In the genomic region with DNA sequence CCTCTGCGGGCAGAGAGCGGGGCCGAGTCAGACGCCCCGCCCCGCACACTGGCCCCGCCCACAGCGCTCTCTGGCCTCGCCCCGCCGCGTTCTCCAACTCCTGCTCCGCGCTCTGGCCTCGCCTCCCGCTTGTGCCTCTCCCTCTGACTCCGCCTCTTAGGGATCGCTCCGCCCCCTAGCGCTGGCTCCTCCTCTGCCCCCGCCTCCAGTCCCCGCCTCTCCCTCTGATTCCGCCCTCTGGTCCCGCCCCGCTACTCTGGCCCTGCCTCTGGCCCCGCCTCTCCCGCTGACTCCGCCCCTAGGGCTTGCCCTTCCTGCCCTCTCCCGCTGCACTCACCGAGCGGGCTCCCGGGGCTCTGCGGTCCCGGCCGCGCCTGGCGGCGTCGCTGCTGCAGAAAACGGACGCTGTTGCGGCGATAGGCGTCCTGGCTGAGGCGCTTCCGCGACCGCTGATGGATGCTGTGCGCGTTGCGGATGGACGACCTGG, we compare ENCODE assay signal across 8 cellular contexts.
DNase-seq lines count a peak whose midpoint lies in the region; ATAC-seq, FAIRE-seq and TF ChIP-seq lines count a peak whose summit lies in the region.
"Not testable (repeated sequence)": the region's sequence is repeated elsewhere in the genome, so short reads cannot be mapped to it uniquely, and the experiment has no call there.

No MANE protein-coding gene starts in this region.

- H3K9ac ChIP-seq in HCT116 (ENCODE audit: low read length) = 0 out of 2 replicates have a peak overlapping the region, but pooled peaks have one; percentile 25
- not testable (repeated sequence) for H3K9ac ChIP-seq in K562 (ENCODE audit: insufficient read depth in 1 of 2, low read depth in 2 of 2, low read length in 2 of 2)

- not testable (repeated sequence) for H3K9me3 ChIP-seq in HCT116 (ENCODE audit: control insufficient read depth in 1 of 2, insufficient read depth in 1 of 2, low read depth in 1 of 2, low read length in 2 of 2); K562 (replicated peaks; ENCODE audit: control insufficient read depth, insufficient read depth, low read depth, low read length); iPS DF 6.9 (ENCODE audit: control insufficient read depth, insufficient read depth, low read length); sigmoid colon

- not testable (repeated sequence) for H4K20me1 ChIP-seq in HCT116 (ENCODE audit: insufficient read depth); K562 (replicated peaks; ENCODE audit: control insufficient read depth, insufficient read depth, low read length)

- not testable (repeated sequence) for H3K4me1 Mint-ChIP-seq in stimulated activated naive CD8-positive, alpha-beta T cell treated with anti-CD3 and anti-CD28 coated beads, Interleukin-15, amount 100 ng/mL, for 72 hours

- not testable (repeated sequence) for DNase-seq in HCT116 (ENCODE audit: low read depth, low spot score); K562 (ENCODE audit: extremely low read depth in 1 of 4, low spot score in 3 of 4); iPS DF 6.9 (ENCODE audit: low read depth, low spot score)
- peak; percentile 91 to 92 for DNase-seq in activated CD4-positive, alpha-beta T cell treated with anti-CD3 and anti-CD28 coated beads, Interleukin-2, amount 50 U/mL, for 4 hours
- peak; percentile 98 for DNase-seq in sigmoid colon
- DNase-seq in stimulated activated naive CD8-positive, alpha-beta T cell treated with anti-CD3 and anti-CD28 coated beads, Interleukin-15, amount 100 ng/mL, for 72 hours = peak; percentile 94

- POLR2A ChIA-PET in HCT116 (lab: Charles Lee); K562 (lab: Yijun Ruan, JAX): not testable (repeated sequence)

- peak; percentile 62 for ATAC-seq in GM18508 (IDR thresholded peaks at IDR 0.05; ENCODE audit: insufficient read depth, unreplicated experiment)
- peak; percentile 95 for ATAC-seq in HCT116
- ATAC-seq in HG03558 (IDR thresholded peaks at IDR 0.05; ENCODE audit: extremely low read depth, unreplicated experiment) = peak; percentile 63
- ATAC-seq in K562 = peak; percentile 95
- peak; percentile 92 for ATAC-seq in stimulated activated naive CD8-positive, alpha-beta T cell treated with anti-CD3 and anti-CD28 coated beads, Interleukin-15, amount 100 ng/mL, for 72 hours

- H3K4me3 Mint-ChIP-seq in stimulated activated naive CD8-positive, alpha-beta T cell treated with anti-CD3 and anti-CD28 coated beads, Interleukin-15, amount 100 ng/mL, for 72 hours = peak overlapping the region in 1 of 2 donors; percentile 37

- intact Hi-C loops in HCT116 (cut with micrococcal nuclease); K562 (cut with micrococcal nuclease); sigmoid colon (cut with DNase I): not testable (repeated sequence)

- peak overlapping the region; percentile 56 for H3K4me2 ChIP-seq in HCT116 (ENCODE audit: low read length)
- H3K4me2 ChIP-seq in K562 (ENCODE audit: insufficient read depth, low read length) = not testable (repeated sequence)

- RAD21 ChIA-PET in HCT116 (lab: Charles Lee; ENCODE audit: low non-redundant PET in 1 of 2, low total read pairs in 2 of 2, uncharacterized antibody in 2 of 2, unreplicated experiment in 2 of 2) = not testable (repeated sequence)

- CTCF ChIA-PET in HCT116 (lab: Charles Lee); K562 (lab: Yijun Ruan, JAX; ENCODE audit: low intra/inter-chr PET ratio): not testable (repeated sequence)

- H3K9me1 ChIP-seq in K562 (ENCODE audit: control insufficient read depth, insufficient read depth, low read length) = not testable (repeated sequence)

- WGBS in K562 (ENCODE audit: insufficient coverage, low coverage, missing lambda C conversion rate) = 0% methylated on average over 8 of the region's 52 CpGs
- WGBS in iPS DF 6.9 (ENCODE audit: insufficient coverage, insufficient read length) = no CpG with 5 or more reads among the region's 52 CpGs
- 1% methylated on average over 44 to 46 of the region's 52 CpGs for WGBS in sigmoid colon, 2 donors

- H3K27me3 Mint-ChIP-seq in stimulated activated naive CD8-positive, alpha-beta T cell treated with anti-CD3 and anti-CD28 coated beads, Interleukin-15, amount 100 ng/mL, for 72 hours = not testable (repeated sequence)

- not testable (repeated sequence) for H3K9me3 Mint-ChIP-seq in stimulated activated naive CD8-positive, alpha-beta T cell treated with anti-CD3 and anti-CD28 coated beads, Interleukin-15, amount 100 ng/mL, for 72 hours

- H3K27ac ChIP-seq in HCT116 (ENCODE audit: low read depth, low read length); K562 (ENCODE audit: extremely low read depth, low read depth, low read length); iPS DF 6.9 (ENCODE audit: low read length): not testable (repeated sequence)
- H3K27ac ChIP-seq in sigmoid colon = peak overlapping the region; percentile 53 to 79 (median 68)

- TF ChIP-seq EP300 in K562 (IDR thresholded peaks at IDR 0.05; ENCODE audit: low read length); sigmoid colon (IDR thresholded peaks at IDR 0.05): not testable (repeated sequence)

- not testable (repeated sequence) for H3K4me1 ChIP-seq in HCT116 (ENCODE audit: control insufficient read depth in 1 of 2, insufficient read depth in 2 of 2, low read length in 2 of 2); iPS DF 6.9 (ENCODE audit: control insufficient read depth, insufficient read depth, low read length); sigmoid colon
- peaks cover 0 to 11% of the 10 kb centered on the region in 2 experiments; a peak in 2 of 5 replicates for H3K4me1 ChIP-seq in K562 (replicated peaks in 1 of 2; ENCODE audit: control insufficient read depth in 2 of 2, insufficient read depth in 2 of 2, low read length in 2 of 2)

- H3K27ac Mint-ChIP-seq in stimulated activated naive CD8-positive, alpha-beta T cell treated with anti-CD3 and anti-CD28 coated beads, Interleukin-15, amount 100 ng/mL, for 72 hours = not testable (repeated sequence)

- in situ Hi-C loops in K562 (cut with MboI) = not testable (repeated sequence)

- not testable (repeated sequence) for H3K9me2 ChIP-seq in HCT116 (ENCODE audit: insufficient read depth)

- H2AFZ ChIP-seq in HCT116 (ENCODE audit: low read depth, low read length, poor library complexity, severe bottlenecking); K562 (ENCODE audit: low read depth, low read length): not testable (repeated sequence)

- not testable (repeated sequence) for FAIRE-seq in K562 (lab: Jason Lieb, UNC)

- TF ChIP-seq RAD21 in HCT116 (IDR thresholded peaks at IDR 0.05; ENCODE audit: low read depth); K562 (CRISPR knock-in tag; conservative IDR thresholded peaks at IDR 0.05 in 1 of 2, IDR thresholded peaks at IDR 0.05 in 1 of 2): not testable (repeated sequence)

- not testable (repeated sequence) for H3K27me3 ChIP-seq in HCT116 (ENCODE audit: insufficient read depth, low read length); K562 (ENCODE audit: control insufficient read depth in 2 of 2, insufficient read depth in 2 of 2, low read length in 2 of 2); iPS DF 6.9 (ENCODE audit: control insufficient read depth, insufficient read depth, low read length); sigmoid colon

- H3K36me3 ChIP-seq in HCT116 (ENCODE audit: control insufficient read depth in 1 of 2, insufficient read depth in 2 of 2, low read length in 2 of 2); K562 (ENCODE audit: control insufficient read depth, insufficient read depth, low read length); iPS DF 6.9 (ENCODE audit: control insufficient read depth, insufficient read depth, low read length); sigmoid colon: not testable (repeated sequence)

- not testable (repeated sequence) for TF ChIP-seq CTCF in HCT116 (IDR thresholded peaks at IDR 0.05 in 2 of 3, conservative IDR thresholded peaks at IDR 0.05 in 1 of 3; ENCODE audit: borderline replicate concordance in 1 of 3, insufficient read depth in 1 of 3, low read depth in 2 of 3, low read length in 2 of 3); sigmoid colon (IDR thresholded peaks at IDR 0.05)
- peak in 1 of 3 experiments; percentile 26; a peak in 1 of 6 replicates for TF ChIP-seq CTCF in K562 (IDR thresholded peaks at IDR 0.05 in 2 of 3, conservative IDR thresholded peaks at IDR 0.05 in 1 of 3; ENCODE audit: insufficient read depth in 2 of 3, low read depth in 1 of 3, low read length in 3 of 3)

- not testable (repeated sequence) for H3K79me2 ChIP-seq in HCT116 (ENCODE audit: insufficient read depth, low read length); K562 (ENCODE audit: control insufficient read depth, insufficient read depth, low read length)

- not testable (repeated sequence) for TF ChIP-seq POLR2A in HCT116 (IDR thresholded peaks at IDR 0.05; ENCODE audit: borderline replicate concordance, extremely low read depth, insufficient read depth, insufficient read length); K562 (conservative IDR thresholded peaks at IDR 0.05); sigmoid colon (IDR thresholded peaks at IDR 0.05)

- BruUV-seq in HCT116 (replicated peaks; lab: Mats Ljungman, UMichigan); K562 (replicated peaks; lab: Mats Ljungman, UMichigan): not testable (repeated sequence)

- H3K4me3 ChIP-seq in HCT116 (replicated peaks in 1 of 2; ENCODE audit: low read depth in 1 of 2, low read length in 2 of 2) (peak overlapping the region; percentile 15 to 45; a peak in 2 of 4 replicates), K562 (peak overlapping the region; percentile 23; the same call in 1 of the 2 replicates), iPS DF 6.9 (ENCODE audit: low read length) (peak overlapping the region; percentile 21; the same call in 1 of the 2 replicates), sigmoid colon (peak overlapping the region; percentile 21 to 44 (median 42))

TF ChIP-seq in HCT116, 20 proteins besides CTCF, POLR2A, EP300 and RAD21:
- TF ChIP-seq POLR2AphosphoS5 (IDR thresholded peaks at IDR 0.05; ENCODE audit: low read depth, low read length) = 0 out of 2 replicates have a peak, but pooled peaks have one; percentile 27

TF ChIP-seq in K562, 482 proteins besides CTCF, POLR2A, EP300 and RAD21 (continues in another document):
- TF ChIP-seq RBFOX2 (IDR thresholded peaks at IDR 0.05; ENCODE audit: low read depth, low read length) (peak; percentile 42), PHF8 (IDR thresholded peaks at IDR 0.05; ENCODE audit: borderline replicate concordance, low read length) (peak; percentile 19; the same call in 1 of the 2 replicates)
